ENCODE assay signal across 8 cellular contexts in genomic region chr11:108221401-108221800, GRCh38. TPM values are rescaled to one million over a fixed set of nuclear protein-coding genes. Genes with fewer than 3 reads are reported as not detected.
DNase-seq lines count a peak whose midpoint lies in the region; ATAC-seq and TF ChIP-seq lines count a peak whose summit lies in the region.

No MANE protein-coding gene starts in this region.

- H3K27ac ChIP-seq in adrenal gland, result peak overlapping the region in 4 of 5 donors; percentile 93 to 97 (median 94)
- H3K27ac ChIP-seq in tibial artery, result peak overlapping the region; percentile 90 to 92

- 0 to 1% (median 1%) methylated on average over 13 of the region's 13 CpGs for WGBS in adrenal gland, 4 donors

- no peak for TF ChIP-seq POLR2A in adrenal gland (IDR thresholded peaks at IDR 0.05)

- intact Hi-C loops in adrenal gland (cut with DNase I), result no loop called here
- intact Hi-C loops in tibial artery (cut with DNase I; ENCODE audit: low total_unique reads), result loop anchor here (5.0 to 10.0 kb wide), 3 partner anchors 99 to 443 kb away; partner anchors contain the start of genes ACAT1, CUL5 and DDX10

- no peaks in the 10 kb centered on the region for H3K27me3 Mint-ChIP-seq in stimulated activated naive B cell treated with anti-CD40 and anti-IgM and Interleukin-4, amounts not matched to agents 10 μg/mL and 1 μg/mL and 100 μg/mL, for 72 hours

- H3K36me3 ChIP-seq in adrenal gland (replicated peaks in 1 of 2) (no peaks in the 10 kb centered on the region), kidney epithelial cell (ENCODE audit: control insufficient read depth, insufficient read depth, low read length) (no peaks in the 10 kb centered on the region), tibial artery (no peaks in the 10 kb centered on the region)

- H3K4me3 Mint-ChIP-seq in stimulated activated naive B cell treated with anti-CD40 and anti-IgM and Interleukin-4, amounts not matched to agents 10 μg/mL and 1 μg/mL and 100 μg/mL, for 72 hours, result no peak overlapping the region

- H3K27ac Mint-ChIP-seq in stimulated activated naive B cell treated with anti-CD40 and anti-IgM and Interleukin-4, amounts not matched to agents 10 μg/mL and 1 μg/mL and 100 μg/mL, for 72 hours, result no peak overlapping the region

- ATAC-seq in HG03439 (IDR thresholded peaks at IDR 0.05; ENCODE audit: unreplicated experiment) (no peak), GM18520 (IDR thresholded peaks at IDR 0.05; ENCODE audit: unreplicated experiment) (no peak)
- ATAC-seq in stimulated activated naive B cell treated with anti-CD40 and anti-IgM and Interleukin-4, amounts not matched to agents 10 μg/mL and 1 μg/mL and 100 μg/mL, for 72 hours (replicated peaks), result no peak

- peaks cover 13 to 44% of the 10 kb centered on the region in 2 donors for H3K4me1 ChIP-seq in adrenal gland (replicated peaks in 1 of 2)
- H3K4me1 ChIP-seq in tibial artery, result peaks cover 3 to 44% (median 12%) of the 10 kb centered on the region in 4 donors

- H3K9me3 Mint-ChIP-seq in stimulated activated naive B cell treated with anti-CD40 and anti-IgM and Interleukin-4, amounts not matched to agents 10 μg/mL and 1 μg/mL and 100 μg/mL, for 72 hours, result no peaks in the 10 kb centered on the region

- peaks cover 34 to 43% of the 10 kb centered on the region in 2 donors for H3K4me1 Mint-ChIP-seq in stimulated activated naive B cell treated with anti-CD40 and anti-IgM and Interleukin-4, amounts not matched to agents 10 μg/mL and 1 μg/mL and 100 μg/mL, for 72 hours

- DNase-seq in NCI-H510A treated with DMSO at 0.1 percent for 48 hours (lab: John Stamatoyannopoulos, UW) (peak; percentile 9), NCI-H510A (lab: John Stamatoyannopoulos, UW) (no peak), adrenal gland (peak in 1 of 7 donors; percentile 23), kidney epithelial cell (ENCODE audit: low read depth) (no peak), tibial artery (no peak)
- no peak for DNase-seq in stimulated activated naive B cell treated with anti-CD40 and anti-IgM and Interleukin-4, amounts not matched to agents 10 μg/mL and 1 μg/mL and 100 μg/mL, for 72 hours

- no peaks in the 10 kb centered on the region for H3K9me3 ChIP-seq in adrenal gland (replicated peaks in 1 of 3)
- no peaks in the 10 kb centered on the region for H3K9me3 ChIP-seq in tibial artery

- no peak for TF ChIP-seq CTCF in adrenal gland (IDR thresholded peaks at IDR 0.05)
- TF ChIP-seq CTCF in kidney epithelial cell (IDR thresholded peaks at IDR 0.05; ENCODE audit: insufficient read depth, low read length, poor library complexity, severe bottlenecking), result no peak
- TF ChIP-seq CTCF in tibial artery (IDR thresholded peaks at IDR 0.05), result no peak

- H3K4me3 ChIP-seq in adrenal gland, result peak overlapping the region in 3 of 4 donors; percentile 69 to 75 (median 74)
- H3K4me3 ChIP-seq in kidney epithelial cell (ENCODE audit: low read depth, low read length), result peak overlapping the region; percentile 69
- peak overlapping the region; percentile 72 to 82 for H3K4me3 ChIP-seq in tibial artery

- no peaks in the 10 kb centered on the region for H3K27me3 ChIP-seq in adrenal gland
- H3K27me3 ChIP-seq in kidney epithelial cell (ENCODE audit: control insufficient read depth, insufficient read depth, low read length), result no peaks in the 10 kb centered on the region
- no peaks in the 10 kb centered on the region for H3K27me3 ChIP-seq in tibial artery

- H3K36me3 Mint-ChIP-seq in stimulated activated naive B cell treated with anti-CD40 and anti-IgM and Interleukin-4, amounts not matched to agents 10 μg/mL and 1 μg/mL and 100 μg/mL, for 72 hours, result peaks cover 22 to 24% of the 10 kb centered on the region in 2 donors

RNA-seq across cellular contexts. Expression of gene NPAT, which starts 1.0 kb away (rescaled TPM):
- total RNA-seq in adrenal gland, result 10 to 100 TPM in 7 of 8 donors, 1 to 10 TPM in 1; 9.2 to 32.7 (median 14.2) TPM
- polyA plus RNA-seq in adrenal gland, result 10 to 100 TPM in 1 of 3 donors, 1 to 10 TPM in 2; 2.2 to 14.3 (median 2.7) TPM
- total RNA-seq in kidney epithelial cell, result 10.3 and 14.1 TPM in 2 replicates

RNA-seq across cellular contexts. Expression of gene ATM, which starts 1.5 kb away (rescaled TPM):
- total RNA-seq in adrenal gland, result 100 to 1,000 TPM in 2 of 8 donors, 10 to 100 TPM in 6; 25.7 to 127 (median 75.0) TPM
- 10 to 100 TPM; 19.9 to 42.9 (median 29.0) TPM for polyA plus RNA-seq in adrenal gland
- total RNA-seq in kidney epithelial cell, result 28.5 and 32.5 TPM in 2 replicates
